ENCODE assay signal across 7 cellular contexts in genomic region chr12:8390001-8390797, GRCh38.
A peak's percentile ranks its signal among the peaks of the same experiment; 100 is the strongest.
DNase-seq lines count a peak whose midpoint lies in the region; ATAC-seq and TF ChIP-seq lines count a peak whose summit lies in the region.
"Not testable (repeated sequence)": the region's sequence is repeated elsewhere in the genome, so short reads cannot be mapped to it uniquely, and the experiment has no call there.

No MANE protein-coding gene starts in this region.

- not testable (repeated sequence) for H3K36me3 Mint-ChIP-seq in activated naive CD4-positive, alpha-beta T cell treated with anti-CD3 and anti-CD28 coated beads, Interleukin-2, amount 50 U/mL, for 24 hours; memory B cell

- H3K9me2 ChIP-seq in MM.1S (replicated peaks; ENCODE audit: insufficient read depth, low read length): not testable (repeated sequence)

- not testable (repeated sequence) for H4K20me1 ChIP-seq in MM.1S (ENCODE audit: insufficient read depth, low read length); fibroblast of lung (ENCODE audit: control insufficient read depth, extremely low read depth, insufficient read depth, low read length)

- H3K4me3 ChIP-seq in MM.1S (ENCODE audit: low read length): peak overlapping the region; percentile 61
- H3K4me3 ChIP-seq in fibroblast of lung (replicated peaks in 1 of 4; ENCODE audit: control extremely low read depth in 1 of 4, insufficient read depth in 1 of 4, low read depth in 3 of 4, low read length in 4 of 4): peak overlapping the region in 1 of 4 experiments; percentile 47

- H3K27me3 ChIP-seq in MM.1S (replicated peaks; ENCODE audit: insufficient read depth, low read length); fibroblast of lung (ENCODE audit: control insufficient read depth, insufficient read depth, low read length): not testable (repeated sequence)

- DNase-seq in GM10266 (ENCODE audit: extremely low spot score) (peak; percentile 33), MM.1S (peak; percentile 78), T-helper 22 cell (ENCODE audit: low read depth) (peak; percentile 14), fibroblast of lung (ENCODE audit: low read depth in 2 of 2) (peak; percentile 10 to 27), memory B cell (ENCODE audit: low spot score in 2 of 2) (peak in 1 of 2 donors; percentile 66)
- peak; percentile 61 to 66 for DNase-seq in stimulated activated CD4-positive, alpha-beta T cell treated with anti-CD3 and anti-CD28 coated beads, Interleukin-15, amount 100 ng/mL, for 1 hour (ENCODE audit: low read depth in 1 of 2, low spot score in 1 of 2)

- H3K27ac ChIP-seq in MM.1S (ENCODE audit: low read length); fibroblast of lung (ENCODE audit: insufficient read depth, low read length): not testable (repeated sequence)

- H3K4me3 Mint-ChIP-seq in activated naive CD4-positive, alpha-beta T cell treated with anti-CD3 and anti-CD28 coated beads, Interleukin-2, amount 50 U/mL, for 24 hours: peak overlapping the region; percentile 30
- H3K4me3 Mint-ChIP-seq in memory B cell: peak overlapping the region; percentile 70

- not testable (repeated sequence) for H3F3A ChIP-seq in MM.1S (ENCODE audit: insufficient read depth, low read length)

- H3K4me2 ChIP-seq in MM.1S (ENCODE audit: low read depth, low read length): peak overlapping the region; percentile 89
- not testable (repeated sequence) for H3K4me2 ChIP-seq in fibroblast of lung (ENCODE audit: extremely low read depth, insufficient read depth, low read length)

- not testable (repeated sequence) for H3K4me1 Mint-ChIP-seq in activated naive CD4-positive, alpha-beta T cell treated with anti-CD3 and anti-CD28 coated beads, Interleukin-2, amount 50 U/mL, for 24 hours; memory B cell

- H3K9me3 ChIP-seq in MM.1S (replicated peaks; ENCODE audit: insufficient read depth, low read length); fibroblast of lung (ENCODE audit: control insufficient read depth, insufficient read depth, low read depth, low read length): not testable (repeated sequence)

- H3K4me1 ChIP-seq in MM.1S (ENCODE audit: low read length); fibroblast of lung (ENCODE audit: control insufficient read depth, extremely low read depth, insufficient read depth, low read length): not testable (repeated sequence)

- H3K9ac ChIP-seq in MM.1S (ENCODE audit: low read length): peak overlapping the region; percentile 47
- H3K9ac ChIP-seq in fibroblast of lung (ENCODE audit: insufficient read depth, low read length): not testable (repeated sequence)

- H3K9me3 Mint-ChIP-seq in activated naive CD4-positive, alpha-beta T cell treated with anti-CD3 and anti-CD28 coated beads, Interleukin-2, amount 50 U/mL, for 24 hours; memory B cell: not testable (repeated sequence)

- peak overlapping the region; percentile 89 for H2AFZ ChIP-seq in MM.1S (ENCODE audit: low read length)
- not testable (repeated sequence) for H2AFZ ChIP-seq in fibroblast of lung (ENCODE audit: low read length)

- H3K79me2 ChIP-seq in MM.1S (ENCODE audit: low read length); fibroblast of lung (ENCODE audit: control insufficient read depth, insufficient read depth, low read length): not testable (repeated sequence)

- not testable (repeated sequence) for H3K27ac Mint-ChIP-seq in activated naive CD4-positive, alpha-beta T cell treated with anti-CD3 and anti-CD28 coated beads, Interleukin-2, amount 50 U/mL, for 24 hours; memory B cell

- ATAC-seq in memory B cell (ENCODE audit: low read depth): peak; percentile 60

- peak; percentile 79 for TF ChIP-seq CTCF in GM10266 (IDR thresholded peaks at IDR 0.05; ENCODE audit: control insufficient read depth, insufficient read depth, low read depth, missing control alignments)
- TF ChIP-seq CTCF in MM.1S (IDR thresholded peaks at IDR 0.05; ENCODE audit: low read length): peak; percentile 64
- peak; percentile 40 to 50 for TF ChIP-seq CTCF in fibroblast of lung (conservative IDR thresholded peaks at IDR 0.05 in 1 of 2, IDR thresholded peaks at IDR 0.05 in 1 of 2; ENCODE audit: low read depth in 1 of 2, low read length in 2 of 2)

- H3K36me3 ChIP-seq in MM.1S (replicated peaks; ENCODE audit: insufficient read depth, low read length); fibroblast of lung (ENCODE audit: control insufficient read depth, insufficient read depth, low read length): not testable (repeated sequence)

- peaks cover 11% of the 10 kb centered on the region for H3K27me3 Mint-ChIP-seq in activated naive CD4-positive, alpha-beta T cell treated with anti-CD3 and anti-CD28 coated beads, Interleukin-2, amount 50 U/mL, for 24 hours
- not testable (repeated sequence) for H3K27me3 Mint-ChIP-seq in memory B cell
